In genomic region chr3:196406806-196407470, GRCh38 we compare ENCODE assay signal across 15 cellular contexts. TPM values are rescaled to one million over a fixed set of nuclear protein-coding genes. Genes with fewer than 3 reads are reported as not detected.
DNase-seq lines count a peak whose midpoint lies in the region; ATAC-seq and TF ChIP-seq lines count a peak whose summit lies in the region.
"Had no signal": no experiment of that assay in that cellular context is flagged by ENCODE, and none has a peak within 500 bp of the region (broad histone marks: within the 10 kb centered on the region; RNA-seq: fewer than 3 reads in every experiment).

No MANE protein-coding gene starts in this region.

- H3K4me3 ChIP-seq in SK-N-MC, result peak overlapping the region; percentile 2; the same call in 1 of the 2 replicates
- no peak overlapping the region for H3K4me3 ChIP-seq in fibroblast of the aortic adventitia (ENCODE audit: low read depth, low read length)
- H3K4me3 ChIP-seq in prostate gland, result no peak overlapping the region

- peak overlapping the region; percentile 73 for H3K27ac ChIP-seq in SK-N-MC
- no peak overlapping the region for H3K27ac ChIP-seq in prostate gland

- intact Hi-C loops in prostate gland (cut with DNase I), result no loop called here

- H3K9me3 ChIP-seq in SK-N-MC (ENCODE audit: low read depth, low read length) (no peaks in the 10 kb centered on the region; the same call in 1 of the 2 replicates), prostate gland (no peaks in the 10 kb centered on the region)

- no peak overlapping the region for H3K9ac ChIP-seq in SK-N-MC (ENCODE audit: insufficient read length)

- H3K27me3 Mint-ChIP-seq in activated naive CD8-positive, alpha-beta T cell, result no peaks in the 10 kb centered on the region
- H3K27me3 Mint-ChIP-seq in activated naive CD8-positive, alpha-beta T cell treated with anti-CD3 and anti-CD28 coated beads, Interleukin-2, amount 50 U/mL, for 24 hours, result no peaks in the 10 kb centered on the region
- H3K27me3 Mint-ChIP-seq in type B pancreatic cell, result no peaks in the 10 kb centered on the region
- H3K27me3 Mint-ChIP-seq: activated CD8-positive, alpha-beta T cell treated with anti-CD3 and anti-CD28 coated beads for 36 hours; activated naive CD8-positive, alpha-beta T cell treated with anti-CD3 and anti-CD28 coated beads for 36 hours; memory B cell had no signal

- no peak for TF ChIP-seq POLR2A in prostate gland (IDR thresholded peaks at IDR 0.05)

- 41% methylated on average over 8 of the region's 8 CpGs for whole genome bisulfite sequencing in prostate gland

- H3K4me3 Mint-ChIP-seq in activated naive CD8-positive, alpha-beta T cell, result no peak overlapping the region
- H3K4me3 Mint-ChIP-seq in activated naive CD8-positive, alpha-beta T cell treated with anti-CD3 and anti-CD28 coated beads, Interleukin-2, amount 50 U/mL, for 24 hours, result no peak overlapping the region
- H3K4me3 Mint-ChIP-seq in type B pancreatic cell, result peak overlapping the region; percentile 37
- H3K4me3 Mint-ChIP-seq: activated CD8-positive, alpha-beta T cell treated with anti-CD3 and anti-CD28 coated beads for 36 hours; activated naive CD8-positive, alpha-beta T cell treated with anti-CD3 and anti-CD28 coated beads for 36 hours; memory B cell had no signal

- H3K27ac Mint-ChIP-seq in activated naive CD8-positive, alpha-beta T cell, result peak overlapping the region; percentile 41
- H3K27ac Mint-ChIP-seq in activated naive CD8-positive, alpha-beta T cell treated with anti-CD3 and anti-CD28 coated beads, Interleukin-2, amount 50 U/mL, for 24 hours, result no peak overlapping the region
- H3K27ac Mint-ChIP-seq in type B pancreatic cell, result peak overlapping the region; percentile 59
- H3K27ac Mint-ChIP-seq: activated CD8-positive, alpha-beta T cell treated with anti-CD3 and anti-CD28 coated beads for 36 hours; activated naive CD8-positive, alpha-beta T cell treated with anti-CD3 and anti-CD28 coated beads for 36 hours; memory B cell had no signal

- H3K27me3 ChIP-seq in prostate gland (replicated peaks; ENCODE audit: insufficient read depth), result no peaks in the 10 kb centered on the region

- TF ChIP-seq CTCF in fibroblast of the aortic adventitia (IDR thresholded peaks at IDR 0.05; ENCODE audit: insufficient read depth, low read length), result no peak
- TF ChIP-seq CTCF in type B pancreatic cell (conservative IDR thresholded peaks at IDR 0.05), result no peak
- TF ChIP-seq CTCF in prostate gland (IDR thresholded peaks at IDR 0.05), result no peak

- H3K36me3 ChIP-seq in SK-N-MC (ENCODE audit: insufficient read depth, low read length) (peaks cover 73% of the 10 kb centered on the region), prostate gland (no peaks in the 10 kb centered on the region)

- H3K4me1 Mint-ChIP-seq in activated naive CD8-positive, alpha-beta T cell (ENCODE audit: low read depth), result peaks cover 26% of the 10 kb centered on the region
- peaks cover 16% of the 10 kb centered on the region for H3K4me1 Mint-ChIP-seq in activated naive CD8-positive, alpha-beta T cell treated with anti-CD3 and anti-CD28 coated beads, Interleukin-2, amount 50 U/mL, for 24 hours
- H3K4me1 Mint-ChIP-seq in type B pancreatic cell (ENCODE audit: unreplicated experiment), result peaks cover 6% of the 10 kb centered on the region

- no peak for ATAC-seq in activated naive CD8-positive, alpha-beta T cell treated with anti-CD3 and anti-CD28 coated beads, Interleukin-2, amount 50 U/mL, for 24 hours
- ATAC-seq: activated CD8-positive, alpha-beta T cell treated with anti-CD3 and anti-CD28 coated beads for 36 hours had no signal

- peaks cover 9% of the 10 kb centered on the region for H3K36me3 Mint-ChIP-seq in activated naive CD8-positive, alpha-beta T cell
- H3K36me3 Mint-ChIP-seq in activated naive CD8-positive, alpha-beta T cell treated with anti-CD3 and anti-CD28 coated beads, Interleukin-2, amount 50 U/mL, for 24 hours (ENCODE audit: low read depth), result peaks cover 26% of the 10 kb centered on the region
- peaks cover 35% of the 10 kb centered on the region for H3K36me3 Mint-ChIP-seq in type B pancreatic cell

- H3K4me1 ChIP-seq in prostate gland (replicated peaks), result no peaks in the 10 kb centered on the region

- no peak for DNase-seq in activated naive CD8-positive, alpha-beta T cell treated with anti-CD3 and anti-CD28 coated beads, Interleukin-2, amount 50 U/mL, for 24 hours
- DNase-seq in SK-N-MC (ENCODE audit: low read depth, low spot score) (no peak), fibroblast of the aortic adventitia (ENCODE audit: low read depth) (peak; percentile 69), type B pancreatic cell (ENCODE audit: extremely low spot score, unreplicated experiment) (no peak), prostate gland (ENCODE audit: low spot score) (no peak), retina (no peak), NCI-H345 treated with DMSO at 0.1 percent for 48 hours (lab: John Stamatoyannopoulos, UW; ENCODE audit: unreplicated experiment) (no peak)
- DNase-seq: activated CD8-positive, alpha-beta T cell treated with anti-CD3 and anti-CD28 coated beads for 36 hours; activated naive CD8-positive, alpha-beta T cell treated with anti-CD3 and anti-CD28 coated beads for 36 hours; AML-193; GDM1; hippocampal formation; NCI-H1436 treated with DMSO at 0.1 percent for 48 hours had no signal

- H3K9me3 Mint-ChIP-seq in activated naive CD8-positive, alpha-beta T cell (ENCODE audit: low read depth), result peaks cover 7% of the 10 kb centered on the region
- H3K9me3 Mint-ChIP-seq in activated naive CD8-positive, alpha-beta T cell treated with anti-CD3 and anti-CD28 coated beads, Interleukin-2, amount 50 U/mL, for 24 hours, result peaks cover 7% of the 10 kb centered on the region
- H3K9me3 Mint-ChIP-seq in type B pancreatic cell, result peaks cover 9% of the 10 kb centered on the region

RNA-seq across cellular contexts. Expression of gene UBXN7, which starts 25.3 kb away (rescaled TPM):
- total RNA-seq in fibroblast of the aortic adventitia (ENCODE audit: low replicate concordance), result 20.9 and 27.7 TPM in 2 replicates
- 77.2 and 89.2 TPM in 2 replicates for total RNA-seq in type B pancreatic cell (ENCODE audit: low replicate concordance)
- total RNA-seq in prostate gland, result 10 to 100 TPM; 19.1 to 36.9 TPM
